14 cellular contexts compared by ENCODE assay signal in genomic region chr12:63942464-63943241, GRCh38.
"Had no signal": no experiment of that assay in that cellular context is flagged by ENCODE, and none has a peak within 500 bp of the region (broad histone marks: within the 10 kb centered on the region; RNA-seq: fewer than 3 reads in every experiment).

No MANE protein-coding gene starts in this region.

- ATAC-seq: activated T-cell treated with anti-CD3 and anti-CD28 coated beads, Interleukin-2, amount 50 U/mL, for 72 hours; lower lobe of right lung; stimulated activated effector memory CD8-positive, alpha-beta T cell treated with anti-CD3 and anti-CD28 coated beads, Interleukin-12 subunit alpha, Interleukin-12 subunit beta, amount 100 ng/mL, for 72 hours; T-helper 17 cell had no signal

- H3K27ac ChIP-seq: lower lobe of right lung, sigmoid colon, tibial artery, WERI-Rb-1 had no signal

- DNase-seq: activated CD4-positive, alpha-beta T cell treated with anti-CD3 and anti-CD28 coated beads, Interleukin-2, amount 50 U/mL, for 4 hours; activated effector memory CD4-positive, alpha-beta T cell treated with anti-CD3 and anti-CD28 coated beads, Interleukin-2, amount 50 U/mL, for 16 hours; activated naive CD4-positive, alpha-beta T cell treated with anti-CD3 and anti-CD28 coated beads, Interleukin-2, amount 50 U/mL, for 16 hours; activated T-cell treated with anti-CD3 and anti-CD28 coated beads, Interleukin-2, amount 50 U/mL, for 72 hours; endodermal cell; kidney glomerular epithelial cell; lower lobe of right lung; posterior cingulate gyrus; sigmoid colon; stimulated activated CD4-positive, alpha-beta T cell treated with anti-CD3 and anti-CD28 coated beads, Interleukin-4, amount 100 ng/mL, for 24 hours; T-helper 17 cell; tibial artery; WERI-Rb-1 had no signal

- H3K27me3 ChIP-seq: sigmoid colon, tibial artery had no signal

- H3K36me3 ChIP-seq: lower lobe of right lung, sigmoid colon, tibial artery, WERI-Rb-1 had no signal

- H3K4me1 ChIP-seq: sigmoid colon had no signal

- H3K9me3 ChIP-seq: lower lobe of right lung, sigmoid colon, tibial artery had no signal

- H3K4me3 ChIP-seq: lower lobe of right lung, sigmoid colon, tibial artery had no signal
